Comparison of ENCODE assay signal across 21 cellular contexts in the genomic region with DNA sequence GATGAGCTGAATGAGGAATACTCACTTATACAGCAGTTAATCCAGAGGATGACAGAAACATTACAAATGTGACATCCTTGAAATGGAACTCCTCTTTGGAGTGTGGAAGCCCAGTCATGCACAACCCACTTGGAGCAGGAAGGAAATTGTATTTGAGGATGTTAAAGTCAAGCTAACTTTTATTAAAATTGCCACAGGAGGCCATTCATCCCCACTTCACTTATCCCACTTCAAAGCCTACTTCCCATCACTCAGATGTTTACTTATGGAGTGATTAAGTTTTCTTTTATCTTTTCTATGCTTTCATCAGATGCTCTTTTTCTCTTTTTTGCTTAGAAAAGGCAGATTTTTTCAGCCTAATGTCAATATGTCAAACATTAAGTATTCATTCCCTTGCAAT.
"Had no signal": no experiment of that assay in that cellular context is flagged by ENCODE, and none has a peak within 500 bp of the region (broad histone marks: within the 10 kb centered on the region; RNA-seq: fewer than 3 reads in every experiment).

No MANE protein-coding gene starts in this region.

- H3K27ac ChIP-seq: brain microvascular endothelial cell, colonic mucosa, epithelial cell of prostate, hepatocyte, parathyroid adenoma, testis had no signal

- H3K9me3 ChIP-seq: colonic mucosa, testis had no signal

- DNase-seq: activated CD4-positive, alpha-beta T cell treated with anti-CD3 and anti-CD28 coated beads for 4 hours; activated CD8-positive, alpha-beta T cell treated with anti-CD3 and anti-CD28 coated beads for 36 hours; activated naive CD4-positive, alpha-beta T cell treated with anti-CD3 and anti-CD28 coated beads, Interleukin-2, amount 10 ng/mL, durations not matched to agents 7 days and 5 days; activated T-cell treated with anti-CD3 and anti-CD28 coated beads, Interleukin-2, amount 50 U/mL, for 24 hours; aorta; brain microvascular endothelial cell; colonic mucosa; endodermal cell; foreskin fibroblast; stimulated activated CD4-positive, alpha-beta T cell treated with anti-CD3 and anti-CD28 coated beads, Interleukin-4, amount 100 ng/mL, for 1 hour; testis had no signal

- H3K4me3 ChIP-seq: colonic mucosa, hepatocyte, lung, smooth muscle cell, testis had no signal

- H3K27me3 ChIP-seq: brain microvascular endothelial cell, colonic mucosa, hepatocyte, testis had no signal

- H3K4me1 ChIP-seq: colonic mucosa, parathyroid adenoma, testis had no signal

- H3K36me3 ChIP-seq: brain microvascular endothelial cell, colonic mucosa had no signal

- H3K4me2 ChIP-seq: hepatocyte, smooth muscle cell had no signal

- FAIRE-seq: islet of Langerhans had no signal

- ATAC-seq: activated CD8-positive, alpha-beta T cell treated with anti-CD3 and anti-CD28 coated beads for 36 hours; left lobe of liver; natural killer cell treated with Interleukin-12 subunit alpha and Interleukin-12 subunit beta and Interleukin-15 and Interleukin-18, amount 100 ng/mL, for 72 hours; sciatic nerve; stimulated activated memory B cell treated with anti-CD40 and anti-IgM and Interleukin-4, amounts not matched to agents 10 μg/mL and 1 μg/mL and 100 μg/mL, for 72 hours had no signal
